Comparison of ENCODE assay signal across 22 cellular contexts in genomic region chr4:153146031-153146430, GRCh38.
"Had no signal": no experiment of that assay in that cellular context is flagged by ENCODE, and none has a peak within 500 bp of the region (broad histone marks: within the 10 kb centered on the region; RNA-seq: fewer than 3 reads in every experiment).

No MANE protein-coding gene starts in this region.

- H3K27ac ChIP-seq: ascending aorta had no signal

- DNase-seq: activated CD4-positive, alpha-beta T cell treated with anti-CD3 and anti-CD28 coated beads for 48 hours; activated CD4-positive, alpha-beta T cell treated with anti-CD3 and anti-CD28 coated beads, Interleukin-2, amount 50 U/mL, for 4 hours; activated CD4-positive, CD25-positive, alpha-beta regulatory T cell treated with anti-CD3 and anti-CD28 coated beads, Interleukin-2, amount 50 U/mL, for 72 hours; activated CD8-positive, alpha-beta memory T cell treated with anti-CD3 and anti-CD28 coated beads, Interleukin-2, amount 50 U/mL, for 48 hours; activated CD8-positive, alpha-beta T cell treated with anti-CD3 and anti-CD28 coated beads, Interleukin-2, amount 10 ng/mL, durations not matched to agents 7 days and 5 days; activated naive CD4-positive, alpha-beta T cell treated with anti-CD3 and anti-CD28 coated beads, Interleukin-2, amount 50 U/mL, for 16 hours; activated T-cell treated with anti-CD3 and anti-CD28 coated beads, Interleukin-2, amount 50 U/mL, for 1 hour; amniotic stem cell; Karpas-422; NCI-H1105 treated with DMSO at 0.1 percent for 48 hours; NCI-H1436 treated with DMSO at 0.1 percent for 48 hours; NCI-H187 treated with DMSO at 0.1 percent for 48 hours; NCI-H2081 treated with DMSO at 0.1 percent for 48 hours; NCI-H446; NCI-H524 treated with DMSO at 0.1 percent for 48 hours; NCI-H774; SHP77 treated with DMSO at 0.1 percent for 48 hours; T-helper 17 cell; T-helper 9 cell had no signal

- H3K36me3 ChIP-seq: ascending aorta had no signal

- H3K9me3 ChIP-seq: ascending aorta had no signal

- H3K4me3 ChIP-seq: ascending aorta had no signal

- H3K4me1 ChIP-seq: ascending aorta had no signal

- ATAC-seq: activated CD8-positive, alpha-beta T cell treated with anti-CD3 and anti-CD28 coated beads, Interleukin-2, amount 10 ng/mL, durations not matched to agents 7 days and 5 days; T-helper 17 cell; WTC11 had no signal

- FAIRE-seq: RCC 7860 had no signal

- H3K27me3 ChIP-seq: ascending aorta had no signal
